29 cellular contexts compared by ENCODE assay signal in the genomic region with DNA sequence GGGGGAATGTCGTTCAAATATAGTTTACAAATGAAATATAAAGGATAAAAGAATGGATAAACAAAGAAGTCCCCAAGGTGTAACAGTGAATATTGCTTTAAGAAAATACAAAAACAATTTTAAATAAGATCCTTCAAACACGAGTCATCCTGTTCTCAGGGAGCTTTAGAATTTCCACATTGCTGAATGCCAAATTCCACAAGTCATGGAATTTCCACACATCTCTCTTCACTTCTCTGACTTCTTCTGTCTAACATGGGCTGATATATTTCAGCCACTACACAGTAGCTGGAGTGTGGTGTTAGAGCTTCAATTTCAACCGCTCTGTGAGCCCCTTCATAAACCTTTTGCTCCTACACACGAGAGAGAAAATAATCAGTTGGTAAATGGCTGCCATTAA. TPM values are rescaled to one million over a fixed set of nuclear protein-coding genes. Genes with fewer than 3 reads are reported as not detected.
DNase-seq lines count a peak whose midpoint lies in the region; ATAC-seq, FAIRE-seq and TF ChIP-seq lines count a peak whose summit lies in the region.
"Had no signal": no experiment of that assay in that cellular context is flagged by ENCODE, and none has a peak within 500 bp of the region (broad histone marks: within the 10 kb centered on the region; RNA-seq: fewer than 3 reads in every experiment).

No MANE protein-coding gene starts in this region.

- no peak overlapping the region for H3K18ac ChIP-seq in trophoblast cell (ENCODE audit: low read length)

- H3K4me1 ChIP-seq in trophoblast cell (ENCODE audit: control insufficient read depth in 1 of 2, insufficient read depth in 2 of 2, low read length in 2 of 2) = no peaks in the 10 kb centered on the region
- H3K4me1 ChIP-seq: tibial nerve had no signal

- TF ChIP-seq POLR2A in GM12891 (IDR thresholded peaks at IDR 0.05; ENCODE audit: low read depth, low read length) = no peak

- no peak overlapping the region for H3K9ac ChIP-seq in trophoblast cell (ENCODE audit: low read length)

- H2BK5ac ChIP-seq in trophoblast cell (ENCODE audit: low read depth, low read length, poor library complexity) = no peak overlapping the region

- H4K91ac ChIP-seq in trophoblast cell (ENCODE audit: low read depth, low read length) = no peak overlapping the region

- no peaks in the 10 kb centered on the region for H3K79me2 ChIP-seq in trophoblast cell (ENCODE audit: control insufficient read depth, insufficient read depth, low read length, poor library complexity)

- H3K23ac ChIP-seq in trophoblast cell (ENCODE audit: low read length) = no peak overlapping the region

- H3K27me3 ChIP-seq in trophoblast cell (ENCODE audit: insufficient read depth, low read length) = no peaks in the 10 kb centered on the region
- H3K27me3 ChIP-seq: brain microvascular endothelial cell, tibial nerve had no signal

- H3K9me3 ChIP-seq in trophoblast cell (ENCODE audit: insufficient read depth, low read depth, low read length) = no peaks in the 10 kb centered on the region
- H3K9me3 ChIP-seq: tibial nerve had no signal

- H3K36me3 ChIP-seq in trophoblast cell (ENCODE audit: control insufficient read depth in 1 of 2, insufficient read depth in 2 of 2, low read length in 2 of 2) = no peaks in the 10 kb centered on the region
- H3K36me3 ChIP-seq: brain microvascular endothelial cell, tibial nerve had no signal

- H3K4ac ChIP-seq in trophoblast cell (ENCODE audit: low read depth, low read length) = no peak overlapping the region

- WGBS in trophoblast cell (ENCODE audit: extremely low coverage, insufficient coverage, insufficient read length) = no CpG with 5 or more reads among the region's 4 CpGs

- no peak overlapping the region for H3K27ac ChIP-seq in trophoblast cell (ENCODE audit: low read depth, low read length)
- H3K27ac ChIP-seq: brain microvascular endothelial cell, PC-9, skin epidermis, tibial nerve had no signal

- H3K14ac ChIP-seq in trophoblast cell (ENCODE audit: low read length) = no peak overlapping the region

- no peak overlapping the region for H2AFZ ChIP-seq in trophoblast cell (ENCODE audit: insufficient read depth, low read length, poor library complexity)
- H2AFZ ChIP-seq: PC-9 had no signal

- no peak overlapping the region for H4K12ac ChIP-seq in trophoblast cell (ENCODE audit: low read depth, low read length)

- FAIRE-seq in GM12891 (lab: Jason Lieb, UNC) = peak; percentile 28

- H3K4me2 ChIP-seq in trophoblast cell (ENCODE audit: low read length) = no peak overlapping the region
- H3K4me2 ChIP-seq: PC-9 had no signal

- no peak overlapping the region for H2AK5ac ChIP-seq in trophoblast cell (ENCODE audit: low read length)

- ATAC-seq in GM21367 (IDR thresholded peaks at IDR 0.05; ENCODE audit: unreplicated experiment) = no peak
- no peak for ATAC-seq in GM18907 (IDR thresholded peaks at IDR 0.05; ENCODE audit: unreplicated experiment)
- ATAC-seq: activated naive CD8-positive, alpha-beta T cell treated with anti-CD3 and anti-CD28 coated beads, Interleukin-2, amount 50 U/mL, for 24 hours; activated T-cell treated with anti-CD3 and anti-CD28 coated beads, Interleukin-2, amount 50 U/mL, for 4 hours; left ventricle myocardium superior; naive thymus-derived CD8-positive, alpha-beta T cell; Right ventricle myocardium inferior had no signal

- H2BK120ac ChIP-seq in trophoblast cell (ENCODE audit: insufficient read depth, low read length, poor library complexity) = no peak overlapping the region

- no peak overlapping the region for H2BK12ac ChIP-seq in trophoblast cell (ENCODE audit: low read length)

- no peak for DNase-seq in GM12891 (ENCODE audit: insufficient read length, low spot score)
- peak; percentile 28 for DNase-seq in astrocyte of the hippocampus (ENCODE audit: low read depth, low spot score)
- peak; percentile 35 for DNase-seq in fibroblast of the aortic adventitia (ENCODE audit: low read depth)
- peak; percentile 36 to 79 for DNase-seq in trophoblast cell
- DNase-seq in epidermal melanocyte (ENCODE audit: insufficient read length, low spot score) = no peak
- DNase-seq: activated CD4-positive, alpha-beta T cell treated with anti-CD3 and anti-CD28 coated beads for 4 hours; activated naive CD8-positive, alpha-beta T cell treated with anti-CD3 and anti-CD28 coated beads, Interleukin-2, amount 50 U/mL, for 24 hours; activated T-cell treated with anti-CD3 and anti-CD28 coated beads, Interleukin-2, amount 50 U/mL, for 4 hours; brain microvascular endothelial cell; C1 segment of cervical spinal cord; DND-41; effector CD4-positive, alpha-beta T cell; erythroblast; hypothalamus; left ventricle myocardium superior; naive thymus-derived CD8-positive, alpha-beta T cell; NCI-H1092 treated with DMSO at 0.1 percent for 48 hours; NCI-H187; NCI-H2171 treated with DMSO at 0.1 percent for 48 hours; NCI-H526; NK-92 treated with Interleukin-12 subunit alpha and Interleukin-12 subunit beta, amount 100 ng/mL, for 24 hours; PC-9 had no signal

- no peak for TF ChIP-seq CTCF in fibroblast of the aortic adventitia (IDR thresholded peaks at IDR 0.05; ENCODE audit: insufficient read depth, low read length)

- no peak overlapping the region for H3K4me3 ChIP-seq in fibroblast of the aortic adventitia (ENCODE audit: low read depth, low read length)
- H3K4me3 ChIP-seq in trophoblast cell (ENCODE audit: low read depth, low read length) = no peak overlapping the region
- H3K4me3 ChIP-seq: PC-9, skin epidermis, tibial nerve had no signal

- H4K8ac ChIP-seq in trophoblast cell (ENCODE audit: low read depth, low read length) = no peak overlapping the region

- H3K79me1 ChIP-seq in trophoblast cell (ENCODE audit: low read length) = peaks cover 3% of the 10 kb centered on the region

TF ChIP-seq in GM12891, 5 proteins besides CTCF, POLR2A, EP300 and RAD21:
- no peak for TF ChIP-seq POLR2AphosphoS5 (IDR thresholded peaks at IDR 0.05; ENCODE audit: low read depth, low read length)
- no peak for TF ChIP-seq SPI1 (IDR thresholded peaks at IDR 0.05; ENCODE audit: low read depth, low read length)
- TF ChIP-seq PAX5 (IDR thresholded peaks at IDR 0.05; ENCODE audit: insufficient read depth, low read length, severe bottlenecking) = no peak
- no peak for TF ChIP-seq TAF1 (IDR thresholded peaks at IDR 0.05; ENCODE audit: low read depth, low read length)
- TF ChIP-seq POU2F2 (IDR thresholded peaks at IDR 0.05; ENCODE audit: low read depth, low read length) = no peak

RNA-seq across cellular contexts. Expression of a gene that starts 28.0 kb away (rescaled TPM):
- polyA plus RNA-seq in GM12891 (2012; ENCODE audit: low read depth, missing spikeins) = 0.49 TPM
- not detected in 2 replicates for total RNA-seq in fibroblast of the aortic adventitia (ENCODE audit: low replicate concordance)
- not detected in 2 replicates for polyA plus RNA-seq in trophoblast cell (2013)
- total RNA-seq: activated T-cell treated with anti-CD3 and anti-CD28 coated beads, Interleukin-2, amount 50 U/mL, for 4 hours; left ventricle myocardium superior; naive thymus-derived CD8-positive, alpha-beta T cell; omental fat pad; PC-9; Right ventricle myocardium inferior; tibial nerve had no signal
- polyA plus RNA-seq: AG04450; naive thymus-derived CD8-positive, alpha-beta T cell had no signal

Comparison
In these comparisons a context has a peak if more than half of its experiments do, and no peak if none do; other contexts are left out.
1. DNase-seq: peak in astrocyte of the hippocampus (single experiment), fibroblast of the aortic adventitia (single experiment) and trophoblast cell (2 of 2); none in GM12891 (single experiment) and epidermal melanocyte (single experiment).